24 cellular contexts compared by ENCODE assay signal in the genomic region with DNA sequence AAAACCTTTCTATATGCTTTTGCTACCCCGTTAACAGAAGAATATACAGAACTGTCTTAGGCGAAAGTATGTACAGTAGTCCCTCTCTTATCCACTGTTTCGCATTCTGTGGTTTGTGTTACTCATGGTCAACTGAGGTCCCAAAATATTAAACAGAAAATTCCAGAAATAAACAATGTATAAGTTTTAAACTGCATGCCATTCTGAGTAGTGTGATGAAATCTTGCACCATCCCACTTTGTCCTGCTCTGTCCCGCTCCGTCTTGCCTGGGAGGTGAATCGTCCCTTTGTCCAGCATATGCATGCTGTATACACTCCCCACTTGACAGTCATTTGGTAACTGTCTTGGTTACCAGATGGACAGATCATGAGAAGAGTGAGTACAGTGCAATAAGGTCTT.
DNase-seq lines count a peak whose midpoint lies in the region; ATAC-seq, FAIRE-seq and TF ChIP-seq lines count a peak whose summit lies in the region.
"Had no signal": no experiment of that assay in that cellular context is flagged by ENCODE, and none has a peak within 500 bp of the region (broad histone marks: within the 10 kb centered on the region; RNA-seq: fewer than 3 reads in every experiment).

No MANE protein-coding gene starts in this region.

- H3K4me2 ChIP-seq in A549 (no peak overlapping the region), GM23248 (ENCODE audit: unreplicated experiment) (no peak overlapping the region), astrocyte (ENCODE audit: low read length) (no peak overlapping the region)

- ATAC-seq in A549 = no peak
- no peak for ATAC-seq in esophagus mucosa
- ATAC-seq: activated CD8-positive, alpha-beta memory T cell treated with anti-CD3 and anti-CD28 coated beads, Interleukin-2, amount 10 ng/mL, durations not matched to agents 7 days and 5 days; effector memory CD8-positive, alpha-beta T cell; naive thymus-derived CD4-positive, alpha-beta T cell; stimulated activated effector memory CD8-positive, alpha-beta T cell treated with anti-CD3 and anti-CD28 coated beads, Interleukin-12 subunit alpha, Interleukin-12 subunit beta, amount 100 ng/mL, for 72 hours had no signal

- H3K27ac ChIP-seq in A549 (no peak overlapping the region), GM23248 (no peak overlapping the region), astrocyte (ENCODE audit: low read depth, low read length) (no peak overlapping the region)
- H3K27ac ChIP-seq: C4-2B, heart right ventricle, VCaP had no signal

- no peak for TF ChIP-seq CTCF in A549 (IDR thresholded peaks at IDR 0.05)
- no peak for TF ChIP-seq CTCF in astrocyte (IDR thresholded peaks at IDR 0.05; ENCODE audit: insufficient read depth, low read depth, low read length)
- TF ChIP-seq CTCF in fibroblast of the aortic adventitia (IDR thresholded peaks at IDR 0.05; ENCODE audit: insufficient read depth, low read length) = no peak

- H3K9me3 ChIP-seq in A549 (no peaks in the 10 kb centered on the region), GM23248 (ENCODE audit: low read depth) (no peaks in the 10 kb centered on the region), astrocyte (ENCODE audit: insufficient read depth, low read depth, low read length) (no peaks in the 10 kb centered on the region)
- H3K9me3 ChIP-seq: heart right ventricle had no signal

- no peak overlapping the region for H3K4me3 Mint-ChIP-seq in astrocyte (ENCODE audit: unreplicated experiment)
- H3K4me3 Mint-ChIP-seq: activated CD8-positive, alpha-beta memory T cell treated with anti-CD3 and anti-CD28 coated beads, Interleukin-2, amount 10 ng/mL, durations not matched to agents 7 days and 5 days; activated T-helper 1 cell treated with anti-CD3 and anti-CD28 coated beads, Interleukin-12 subunit alpha, Interleukin-12 subunit beta, Interleukin-2, Interleukin-4 antibody, amounts not matched to agents 30 ng/mL and 10 ng/mL and 1 ng/mL, durations not matched to agents 14 hours and 24 hours and 36 hours; effector memory CD8-positive, alpha-beta T cell; IgD-negative memory B cell; naive thymus-derived CD4-positive, alpha-beta T cell; stimulated activated effector memory CD8-positive, alpha-beta T cell treated with anti-CD3 and anti-CD28 coated beads, Interleukin-12 subunit alpha, Interleukin-12 subunit beta, amount 100 ng/mL, for 72 hours had no signal

- H3K9me3 Mint-ChIP-seq in astrocyte (ENCODE audit: unreplicated experiment) = no peaks in the 10 kb centered on the region
- H3K9me3 Mint-ChIP-seq: activated T-helper 1 cell treated with anti-CD3 and anti-CD28 coated beads, Interleukin-12 subunit alpha, Interleukin-12 subunit beta, Interleukin-2, Interleukin-4 antibody, amounts not matched to agents 30 ng/mL and 10 ng/mL and 1 ng/mL, durations not matched to agents 14 hours and 24 hours and 36 hours; effector memory CD8-positive, alpha-beta T cell; IgD-negative memory B cell; naive thymus-derived CD4-positive, alpha-beta T cell; stimulated activated effector memory CD8-positive, alpha-beta T cell treated with anti-CD3 and anti-CD28 coated beads, Interleukin-12 subunit alpha, Interleukin-12 subunit beta, amount 100 ng/mL, for 72 hours had no signal

- POLR2A ChIA-PET in A549 (lab: Yijun Ruan, JAX) = no interaction called here

- peaks cover 39% of the 10 kb centered on the region for H3K36me3 ChIP-seq in GM23248 (ENCODE audit: low read depth)
- H3K36me3 ChIP-seq in astrocyte (ENCODE audit: insufficient read depth, low read length) = peaks cover 27% of the 10 kb centered on the region

- 91% methylated on average over 6 of the region's 6 CpGs for WGBS in A549 (ENCODE audit: missing lambda C conversion rate)
- 96 to 97% methylated on average over 6 of the region's 6 CpGs for WGBS in GM23248 (ENCODE audit: low coverage in 1 of 2, low lambda C conversion rate in 2 of 2, missing lambda C conversion rate in 2 of 2), 2 experiments

- peaks cover 12% of the 10 kb centered on the region for H3F3A ChIP-seq in GM23248 (ENCODE audit: insufficient read depth)

- H3K27me3 Mint-ChIP-seq in astrocyte (ENCODE audit: low read depth, unreplicated experiment) = no peaks in the 10 kb centered on the region
- H3K27me3 Mint-ChIP-seq: activated CD8-positive, alpha-beta memory T cell treated with anti-CD3 and anti-CD28 coated beads, Interleukin-2, amount 10 ng/mL, durations not matched to agents 7 days and 5 days; effector memory CD8-positive, alpha-beta T cell; IgD-negative memory B cell; naive thymus-derived CD4-positive, alpha-beta T cell had no signal

- no peaks in the 10 kb centered on the region for H4K20me1 ChIP-seq in GM23248 (ENCODE audit: insufficient read depth)
- no peaks in the 10 kb centered on the region for H4K20me1 ChIP-seq in astrocyte (ENCODE audit: insufficient read depth, low read length)

- no peak for TF ChIP-seq RAD21 in A549 (conservative IDR thresholded peaks at IDR 0.05 in 1 of 2, IDR thresholded peaks at IDR 0.05 in 1 of 2)

- H3K36me3 Mint-ChIP-seq in astrocyte (ENCODE audit: low read depth, unreplicated experiment) = peaks cover 11% of the 10 kb centered on the region

- no peak for FAIRE-seq in A549 (lab: Jason Lieb, UNC)
- no peak for FAIRE-seq in astrocyte (lab: Jason Lieb, UNC)

- no peaks in the 10 kb centered on the region for H3K79me2 ChIP-seq in GM23248 (ENCODE audit: insufficient read depth)
- H3K79me2 ChIP-seq in astrocyte (ENCODE audit: insufficient read depth, low read length) = no peaks in the 10 kb centered on the region

- no peaks in the 10 kb centered on the region for H3K9me2 ChIP-seq in GM23248 (ENCODE audit: insufficient read depth)

- TF ChIP-seq POLR2A in A549 (IDR thresholded peaks at IDR 0.05; ENCODE audit: low read length) = no peak

- no peak for TF ChIP-seq EP300 in A549 (IDR thresholded peaks at IDR 0.05)

- H3K4me1 Mint-ChIP-seq in astrocyte (ENCODE audit: low read depth, unreplicated experiment) = peaks cover 11% of the 10 kb centered on the region
- H3K4me1 Mint-ChIP-seq: activated CD8-positive, alpha-beta memory T cell treated with anti-CD3 and anti-CD28 coated beads, Interleukin-2, amount 10 ng/mL, durations not matched to agents 7 days and 5 days; IgD-negative memory B cell; stimulated activated effector memory CD8-positive, alpha-beta T cell treated with anti-CD3 and anti-CD28 coated beads, Interleukin-12 subunit alpha, Interleukin-12 subunit beta, amount 100 ng/mL, for 72 hours had no signal

- H3K4me1 ChIP-seq in A549 (peaks cover 11% of the 10 kb centered on the region), GM23248 (ENCODE audit: insufficient read depth) (peaks cover 6% of the 10 kb centered on the region), astrocyte (ENCODE audit: insufficient read depth, low read length) (no peaks in the 10 kb centered on the region)

- CTCF ChIA-PET in A549 (lab: Yijun Ruan, JAX) = interaction anchor here (1.2 kb wide), 1 partner anchor 14 kb away, joined by 3 read pairs; no protein-coding TSS in a partner anchor

- in situ Hi-C loops in GM23248 (cut with MboI) = no loop called here

- no peak overlapping the region for H3K9ac ChIP-seq in GM23248
- no peak overlapping the region for H3K9ac ChIP-seq in astrocyte (ENCODE audit: low read length)

- peak overlapping the region; percentile 69 for H3K27ac Mint-ChIP-seq in astrocyte (ENCODE audit: unreplicated experiment)
- H3K27ac Mint-ChIP-seq: activated CD8-positive, alpha-beta memory T cell treated with anti-CD3 and anti-CD28 coated beads, Interleukin-2, amount 10 ng/mL, durations not matched to agents 7 days and 5 days; activated T-helper 1 cell treated with anti-CD3 and anti-CD28 coated beads, Interleukin-12 subunit alpha, Interleukin-12 subunit beta, Interleukin-2, Interleukin-4 antibody, amounts not matched to agents 30 ng/mL and 10 ng/mL and 1 ng/mL, durations not matched to agents 14 hours and 24 hours and 36 hours; stimulated activated effector memory CD8-positive, alpha-beta T cell treated with anti-CD3 and anti-CD28 coated beads, Interleukin-12 subunit alpha, Interleukin-12 subunit beta, amount 100 ng/mL, for 72 hours had no signal

- H3K27me3 ChIP-seq in GM23248 (replicated peaks; ENCODE audit: insufficient read depth) (no peaks in the 10 kb centered on the region), astrocyte (ENCODE audit: insufficient read depth, low read length) (no peaks in the 10 kb centered on the region)
- H3K27me3 ChIP-seq: heart right ventricle had no signal

- DNase-seq in A549 (ENCODE audit: low read depth in 1 of 2, low spot score in 1 of 2) = no peak
- DNase-seq in GM23248 = peak; percentile 8
- peak; percentile 14 for DNase-seq in astrocyte (ENCODE audit: low read depth)
- peak; percentile 13 for DNase-seq in fibroblast of the aortic adventitia (ENCODE audit: low read depth)
- DNase-seq in NCI-H2171 (lab: John Stamatoyannopoulos, UW) = no peak
- DNase-seq in SW480 (ENCODE audit: low spot score) = no peak
- no peak for DNase-seq in DMS153 (lab: John Stamatoyannopoulos, UW)
- DNase-seq: activated CD4-positive, alpha-beta T cell treated with anti-CD3 and anti-CD28 coated beads, Interleukin-2, amount 50 U/mL, for 1 hour; activated CD8-positive, alpha-beta memory T cell treated with anti-CD3 and anti-CD28 coated beads, Interleukin-2, amount 10 ng/mL, durations not matched to agents 7 days and 5 days; activated naive CD4-positive, alpha-beta T cell treated with anti-CD3 and anti-CD28 coated beads, Interleukin-2, amount 50 U/mL, for 16 hours; effector memory CD8-positive, alpha-beta T cell; heart right ventricle; naive thymus-derived CD4-positive, alpha-beta T cell; NCI-H1105; NCI-H2029 treated with DMSO at 0.1 percent for 48 hours; NCI-H345; NCI-H774; stimulated activated CD4-positive, alpha-beta T cell treated with anti-CD3 and anti-CD28 coated beads, Interleukin-2, amount 100 ng/mL, for 48 hours had no signal

- H2AFZ ChIP-seq in GM23248 (no peak overlapping the region), astrocyte (ENCODE audit: low read depth, low read length) (no peak overlapping the region)

- H3K4me3 ChIP-seq in A549 = no peak overlapping the region
- H3K4me3 ChIP-seq in GM23248 = no peak overlapping the region
- no peak overlapping the region for H3K4me3 ChIP-seq in astrocyte (ENCODE audit: insufficient read depth, low read depth, low read length)
- H3K4me3 ChIP-seq in fibroblast of the aortic adventitia (ENCODE audit: low read depth, low read length) = no peak overlapping the region
- H3K4me3 ChIP-seq: heart right ventricle had no signal

TF ChIP-seq in A549, 52 proteins besides CTCF, POLR2A, EP300 and RAD21:
- no peak for TF ChIP-seq MAZ (IDR thresholded peaks at IDR 0.05; ENCODE audit: borderline replicate concordance, low read depth, low read length)
- TF ChIP-seq FOSB (CRISPR knock-in tag; IDR thresholded peaks at IDR 0.05) = 0 out of 2 replicates have a peak, but pooled peaks have one; percentile 30

Comparison
In these comparisons a context has a peak if more than half of its experiments do, and no peak if none do; other contexts are left out.
1. DNase-seq: peak in GM23248 (single experiment), astrocyte (single experiment) and fibroblast of the aortic adventitia (single experiment); none in A549 (0 of 2), NCI-H2171 (single experiment), SW480 (single experiment) and DMS153 (single experiment).